In genomic region chr4:54032558-54033135, GRCh38 we compare ENCODE assay signal across 15 cellular contexts. TPM values are rescaled to one million over a fixed set of nuclear protein-coding genes. Genes with fewer than 3 reads are reported as not detected.
DNase-seq lines count a peak whose midpoint lies in the region; ATAC-seq, FAIRE-seq and TF ChIP-seq lines count a peak whose summit lies in the region.
"Had no signal": no experiment of that assay in that cellular context is flagged by ENCODE, and none has a peak within 500 bp of the region (broad histone marks: within the 10 kb centered on the region; RNA-seq: fewer than 3 reads in every experiment).

No MANE protein-coding gene starts in this region.

- H3K4me1 ChIP-seq in keratinocyte (ENCODE audit: control insufficient read depth, extremely low read depth, insufficient read depth, low read length) (peaks cover 5% of the 10 kb centered on the region), right lobe of liver (no peaks in the 10 kb centered on the region), kidney (ENCODE audit: control insufficient read depth in 1 of 2, insufficient read depth in 1 of 2, low read depth in 1 of 2, low read length in 2 of 2) (peaks cover 3 to 6% of the 10 kb centered on the region in 2 donors)

- H3K27me3 ChIP-seq in keratinocyte (ENCODE audit: control insufficient read depth, extremely low read depth, insufficient read depth, low read length) (no peaks in the 10 kb centered on the region), right lobe of liver (no peaks in the 10 kb centered on the region)
- H3K27me3 ChIP-seq: brain microvascular endothelial cell had no signal

- no peak for FAIRE-seq in keratinocyte (lab: Jason Lieb, UNC)
- FAIRE-seq in kidney (lab: Jason Lieb, UNC): no peak

- H3K79me2 ChIP-seq in keratinocyte (ENCODE audit: control insufficient read depth, insufficient read depth, low read length): peaks cover 20% of the 10 kb centered on the region

- H3K27ac ChIP-seq in keratinocyte (ENCODE audit: control insufficient read depth, insufficient read depth, low read length) (no peak overlapping the region), right lobe of liver (no peak overlapping the region), kidney (ENCODE audit: low read depth in 2 of 2, low read length in 2 of 2) (no peak overlapping the region)
- H3K27ac ChIP-seq: brain microvascular endothelial cell, epithelial cell of prostate, VCaP had no signal

- intact Hi-C loops in CD14-positive monocyte (cut with micrococcal nuclease): no loop called here
- intact Hi-C loops in right lobe of liver (cut with DNase I): no loop called here
- intact Hi-C loops in kidney (cut with DNase I): no loop called here

- H3K9ac ChIP-seq in keratinocyte (ENCODE audit: control insufficient read depth, extremely low read depth, insufficient read depth, low read length): no peak overlapping the region
- no peak overlapping the region for H3K9ac ChIP-seq in kidney (ENCODE audit: low read length in 2 of 2)

- no peak for DNase-seq in CD14-positive monocyte (ENCODE audit: low spot score)
- DNase-seq in SHP77 (lab: John Stamatoyannopoulos, UW): peak; percentile 22 to 54
- no peak for DNase-seq in keratinocyte (ENCODE audit: low read depth, low spot score)
- DNase-seq in right lobe of liver: no peak
- no peak for DNase-seq in NCI-H2029 (lab: John Stamatoyannopoulos, UW)
- DNase-seq in kidney: no peak
- DNase-seq: brain microvascular endothelial cell, GF-D8, NCI-H1694 treated with DMSO at 0.1 percent for 48 hours had no signal

- H3K36me3 ChIP-seq in keratinocyte (ENCODE audit: control insufficient read depth in 2 of 2, extremely low read depth in 1 of 2, insufficient read depth in 2 of 2, low read length in 2 of 2): peaks cover 0 to 5% of the 10 kb centered on the region in 2 experiments
- H3K36me3 ChIP-seq in right lobe of liver: peaks cover 0 to 3% (median 0%) of the 10 kb centered on the region in 4 donors
- H3K36me3 ChIP-seq in kidney (ENCODE audit: control insufficient read depth in 1 of 2, insufficient read depth in 2 of 2, low read length in 2 of 2): no peaks in the 10 kb centered on the region
- H3K36me3 ChIP-seq: brain microvascular endothelial cell had no signal

- peak overlapping the region; percentile 74 to 75 for H3K4me3 Mint-ChIP-seq in CD14-positive monocyte
- H3K4me3 Mint-ChIP-seq: stimulated activated naive CD8-positive, alpha-beta T cell treated with anti-CD3 and anti-CD28 coated beads, Interleukin-15, Interleukin-2, amounts not matched to agents 100 ng/mL and 50 ng/mL, for 24 hours had no signal

- no peak for TF ChIP-seq CTCF in CD14-positive monocyte (IDR thresholded peaks at IDR 0.05)
- no peak for TF ChIP-seq CTCF in keratinocyte (optimal IDR thresholded peaks at IDR 0.05 in 1 of 3, IDR thresholded peaks at IDR 0.05 in 1 of 3, conservative IDR thresholded peaks at IDR 0.05 in 1 of 3; ENCODE audit: extremely low read depth in 1 of 3, insufficient read depth in 2 of 3, low read length in 3 of 3)
- TF ChIP-seq CTCF in right lobe of liver (IDR thresholded peaks at IDR 0.05): no peak
- no peak for TF ChIP-seq CTCF in kidney (IDR thresholded peaks at IDR 0.05; ENCODE audit: borderline replicate concordance, extremely low read depth, insufficient read depth)

- H4K20me1 ChIP-seq in keratinocyte (ENCODE audit: control insufficient read depth, extremely low read depth, insufficient read depth, low read length): no peaks in the 10 kb centered on the region

- H3K4me1 Mint-ChIP-seq in CD14-positive monocyte: peaks cover 15% of the 10 kb centered on the region

- H3K9me3 ChIP-seq in keratinocyte (ENCODE audit: control insufficient read depth, low read depth, low read length) (no peaks in the 10 kb centered on the region), right lobe of liver (no peaks in the 10 kb centered on the region), kidney (ENCODE audit: control insufficient read depth in 1 of 2, low read length in 2 of 2) (no peaks in the 10 kb centered on the region)

- H3K9me1 ChIP-seq in keratinocyte (ENCODE audit: control insufficient read depth, extremely low read depth, insufficient read depth, low read length): no peaks in the 10 kb centered on the region

- H3K9me3 Mint-ChIP-seq in CD14-positive monocyte: no peaks in the 10 kb centered on the region
- H3K9me3 Mint-ChIP-seq: stimulated activated naive CD8-positive, alpha-beta T cell treated with anti-CD3 and anti-CD28 coated beads, Interleukin-15, Interleukin-2, amounts not matched to agents 100 ng/mL and 50 ng/mL, for 24 hours had no signal

- H3K27me3 Mint-ChIP-seq in CD14-positive monocyte (ENCODE audit: low read depth in 3 of 3): no peaks in the 10 kb centered on the region
- H3K27me3 Mint-ChIP-seq: stimulated activated naive CD8-positive, alpha-beta T cell treated with anti-CD3 and anti-CD28 coated beads, Interleukin-15, Interleukin-2, amounts not matched to agents 100 ng/mL and 50 ng/mL, for 24 hours had no signal

- no peak overlapping the region for H2AFZ ChIP-seq in keratinocyte (ENCODE audit: control insufficient read depth, low read length)

- peak; percentile 62 for ATAC-seq in HG03280 (IDR thresholded peaks at IDR 0.05; ENCODE audit: unreplicated experiment)
- ATAC-seq in right lobe of liver: no peak
- ATAC-seq in HG03095 (IDR thresholded peaks at IDR 0.05; ENCODE audit: unreplicated experiment): no peak
- ATAC-seq: HCT116 had no signal

- peak overlapping the region; percentile 56 to 91 (median 84) for H3K27ac Mint-ChIP-seq in CD14-positive monocyte
- H3K27ac Mint-ChIP-seq: stimulated activated naive CD8-positive, alpha-beta T cell treated with anti-CD3 and anti-CD28 coated beads, Interleukin-15, Interleukin-2, amounts not matched to agents 100 ng/mL and 50 ng/mL, for 24 hours had no signal

- H3K36me3 Mint-ChIP-seq in CD14-positive monocyte: peaks cover 37 to 46% of the 10 kb centered on the region in 2 donors

- 70% methylated on average over 3 of the region's 3 CpGs for WGBS in right lobe of liver (ENCODE audit: insufficient coverage, low coverage, low lambda C conversion rate, missing lambda C conversion rate)

- H3K4me3 ChIP-seq in keratinocyte (ENCODE audit: control insufficient read depth in 2 of 3, extremely low read depth in 1 of 3, insufficient read depth in 2 of 3, low read depth in 1 of 3, low read length in 3 of 3) (peak overlapping the region in 2 of 3 experiments; percentile 8 to 11), right lobe of liver (no peak overlapping the region), kidney (ENCODE audit: low read length in 2 of 2) (peak overlapping the region in 1 of 2 donors; percentile 4)

- TF ChIP-seq POLR2A in right lobe of liver (IDR thresholded peaks at IDR 0.05): no peak

- dilution Hi-C loops in keratinocyte (cut with MboI; ENCODE audit: extremely low pct_ligation_motif_present, low sequenced_read_pairs): no loop called here

- peak overlapping the region; percentile 65 for H3K4me2 ChIP-seq in keratinocyte (ENCODE audit: control insufficient read depth, extremely low read depth, insufficient read depth, low read depth, low read length)

RNA-seq across cellular contexts. Expression of gene CHIC2, which starts 31.8 kb away (rescaled TPM):
- polyA plus RNA-seq in CD14-positive monocyte (10 to 100 TPM; 73.4 to 83.3 TPM), keratinocyte (14.8 to 21.9 TPM (median 16.9 TPM) in 3 replicates), kidney (ENCODE audit: insufficient read depth, low read depth, low replicate concordance) (13.5 TPM)
- 44.5 TPM for polyA plus RNA-seq in keratinocyte (2011; ENCODE audit: low read depth)
- polyA plus RNA-seq in keratinocyte (2011; cell fraction: cytosol; rRNA removed): 14.3 and 20.4 TPM in 2 replicates
- polyA plus RNA-seq in keratinocyte (2011; cell fraction: nucleus; rRNA removed): 10.4 and 15.2 TPM in 2 replicates
- polyA plus RNA-seq in keratinocyte (2012; ENCODE audit: low replicate concordance): 14.9 and 45.3 TPM in 2 replicates
- 3.3 to 10.7 TPM (median 8.0 TPM) in 3 replicates for polyA minus RNA-seq in keratinocyte
- polyA minus RNA-seq in keratinocyte (2011; cell fraction: cytosol; rRNA and poly(A)+ RNA removed): 32.6 TPM
- 24.2 and 24.7 TPM in 2 replicates for polyA minus RNA-seq in keratinocyte (2011; cell fraction: nucleus; rRNA and poly(A)+ RNA removed)
- total RNA-seq in right lobe of liver (10 to 100 TPM in 4 of 6 experiments, 1 to 10 TPM in 2; 8.4 to 22.9 (median 15.3) TPM), kidney (26.6 TPM)

Comparison
In these comparisons a context has a peak if more than half of its experiments do, and no peak if none do; other contexts are left out.
1. DNase-seq: peak in SHP77 (2 of 2); none in CD14-positive monocyte (single experiment), keratinocyte (single experiment), right lobe of liver (0 of 3), NCI-H2029 (single experiment) and kidney (single experiment).
2. H3K4me3 ChIP-seq: peak in keratinocyte (2 of 3); none in right lobe of liver (0 of 3).